Comparison of ENCODE assay signal across 13 cellular contexts in the genomic region with DNA sequence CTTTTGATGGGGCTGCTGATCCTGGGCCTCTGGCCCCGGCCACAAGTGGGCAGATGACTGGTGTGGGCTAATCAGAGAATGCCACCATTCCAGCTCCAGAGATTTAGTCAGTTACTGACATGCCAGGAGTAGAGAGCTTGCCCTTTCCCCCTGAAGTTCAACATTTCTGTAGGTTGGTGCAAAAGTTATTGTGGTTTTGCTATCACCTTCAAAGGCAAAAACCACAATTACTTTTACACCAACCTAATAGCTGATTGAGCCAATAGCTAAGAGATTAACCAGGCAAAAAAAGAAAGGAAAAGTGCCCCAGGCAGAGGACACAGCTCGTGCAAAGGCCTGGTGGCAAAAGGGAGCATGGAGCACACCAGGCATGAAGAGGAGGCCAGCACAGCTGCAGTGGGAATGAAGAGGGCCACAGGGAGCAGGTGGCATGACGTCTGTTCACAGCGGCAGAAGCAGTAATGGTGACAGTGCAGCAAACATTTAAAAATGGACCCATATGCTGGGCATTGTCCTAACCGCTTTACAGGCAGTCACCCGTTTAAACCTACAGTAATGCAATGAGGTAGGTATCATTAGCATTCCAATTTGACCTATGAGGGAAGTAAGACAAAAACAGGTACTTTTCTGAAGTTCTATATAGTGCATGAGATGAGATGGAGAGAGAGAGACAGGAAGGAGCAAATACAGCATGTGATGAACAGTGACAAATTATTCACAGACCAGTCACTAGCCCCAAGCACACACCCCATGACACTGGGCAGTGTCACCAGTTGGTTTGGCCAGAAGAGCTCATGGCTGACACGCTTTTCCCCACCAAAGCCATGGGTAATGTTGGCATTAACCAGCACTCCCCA.
DNase-seq lines count a peak whose midpoint lies in the region; ATAC-seq, FAIRE-seq and TF ChIP-seq lines count a peak whose summit lies in the region.
"Had no signal": no experiment of that assay in that cellular context is flagged by ENCODE, and none has a peak within 500 bp of the region (broad histone marks: within the 10 kb centered on the region; RNA-seq: fewer than 3 reads in every experiment).

No MANE protein-coding gene starts in this region.

- TF ChIP-seq POLR2A in GM18505 (IDR thresholded peaks at IDR 0.05; ENCODE audit: borderline replicate concordance, extremely low read depth, insufficient read depth, insufficient read length) (no peak), H1 (IDR thresholded peaks at IDR 0.05; ENCODE audit: control extremely low read depth in 1 of 2, low read depth in 2 of 2, low read length in 2 of 2) (no peak), spleen (IDR thresholded peaks at IDR 0.05) (no peak)

- H3K56ac ChIP-seq in H1 (replicated peaks; ENCODE audit: insufficient read length, low read depth, low read length) = no peak overlapping the region

- intact Hi-C loops in spleen (cut with DNase I; ENCODE audit: low total_unique reads) = no loop called here

- no peak overlapping the region for H4K5ac ChIP-seq in H1 (ENCODE audit: insufficient read length, low read depth, low read length)

- no peaks in the 10 kb centered on the region for H3K4me1 ChIP-seq in H1 (replicated peaks in 1 of 4; ENCODE audit: control insufficient read depth in 3 of 4, insufficient read depth in 4 of 4, low read length in 3 of 4)
- peaks cover 10 to 39% (median 16%) of the 10 kb centered on the region in 6 donors for H3K4me1 ChIP-seq in spleen

- ATAC-seq in GM18505 (IDR thresholded peaks at IDR 0.05; ENCODE audit: unreplicated experiment) (peak; percentile 67), GM21367 (IDR thresholded peaks at IDR 0.05; ENCODE audit: unreplicated experiment) (peak; percentile 44), HG03354 (IDR thresholded peaks at IDR 0.05; ENCODE audit: poor library complexity, severe bottlenecking, unreplicated experiment) (peak; percentile 80), HG03565 (IDR thresholded peaks at IDR 0.05; ENCODE audit: unreplicated experiment) (no peak)
- ATAC-seq in activated T-cell treated with anti-CD3 and anti-CD28 coated beads, Interleukin-2, amount 50 U/mL, for 72 hours (replicated peaks in 1 of 2) = no peak

- H2AFZ ChIP-seq in H1 (ENCODE audit: low read length) = no peak overlapping the region

- H4K8ac ChIP-seq in H1 (ENCODE audit: extremely low read depth, insufficient read depth, low read length) = no peak overlapping the region

- no peak overlapping the region for H3K4me3 ChIP-seq in H1 (ENCODE audit: extremely low read depth in 1 of 4, insufficient read depth in 2 of 4, low read depth in 3 of 4, low read length in 4 of 4)
- H3K4me3 ChIP-seq in spleen = no peak overlapping the region
- H3K4me3 ChIP-seq: stomach had no signal

- no peaks in the 10 kb centered on the region for H3K36me3 Mint-ChIP-seq in activated T-cell treated with anti-CD3 and anti-CD28 coated beads, Interleukin-2, amount 50 U/mL, for 72 hours (ENCODE audit: insufficient read depth in 2 of 2)

- no peak overlapping the region for H2BK5ac ChIP-seq in H1 (ENCODE audit: low read depth, low read length)

- no peaks in the 10 kb centered on the region for H3K79me1 ChIP-seq in H1 (ENCODE audit: low read depth, low read length)

- H2BK15ac ChIP-seq in H1 (ENCODE audit: low read length) = no peak overlapping the region

- TF ChIP-seq CTCF in H1 (IDR thresholded peaks at IDR 0.05; ENCODE audit: control extremely low read depth in 1 of 3, insufficient read depth in 1 of 3, low read depth in 1 of 3, low read length in 3 of 3) (no peak), spleen (IDR thresholded peaks at IDR 0.05 in 8 of 11, conservative IDR thresholded peaks at IDR 0.05 in 3 of 11) (no peak)

- no peak overlapping the region for H3K4me2 ChIP-seq in H1 (ENCODE audit: insufficient read depth in 1 of 2, low read depth in 2 of 2, low read length in 2 of 2)

- no peak overlapping the region for H3K14ac ChIP-seq in H1 (ENCODE audit: insufficient read length)

- H3K9ac ChIP-seq in H1 (replicated peaks in 1 of 4; ENCODE audit: extremely low read depth in 1 of 4, low read depth in 3 of 4, low read length in 3 of 4) = no peak overlapping the region

- H4K20me1 ChIP-seq in H1 (replicated peaks in 1 of 2; ENCODE audit: control insufficient read depth in 1 of 2, insufficient read depth in 2 of 2, low read length in 2 of 2) = no peaks in the 10 kb centered on the region

- no peaks in the 10 kb centered on the region; the same call in 1 of the 2 replicates for H3K23me2 ChIP-seq in H1 (ENCODE audit: low read depth, low read length)

- H2BK120ac ChIP-seq in H1 (replicated peaks; ENCODE audit: low read depth, low read length) = no peak overlapping the region

- peaks cover 10% of the 10 kb centered on the region for H3K27me3 Mint-ChIP-seq in activated T-cell treated with anti-CD3 and anti-CD28 coated beads, Interleukin-2, amount 50 U/mL, for 72 hours (ENCODE audit: low read depth)

- no peak overlapping the region for H3K4ac ChIP-seq in H1 (replicated peaks; ENCODE audit: insufficient read length, low read depth, low read length)

- POLR2A ChIA-PET in H1 (lab: Charles Lee; ENCODE audit: partially characterized antibody) = no interaction called here

- TF ChIP-seq EP300 in H1 (IDR thresholded peaks at IDR 0.05; ENCODE audit: borderline replicate concordance in 1 of 2, low read depth in 2 of 2, low read length in 2 of 2) = no peak

- H3K4me3 Mint-ChIP-seq in activated T-cell treated with anti-CD3 and anti-CD28 coated beads, Interleukin-2, amount 50 U/mL, for 72 hours = no peak overlapping the region

- no peak overlapping the region for H3K27ac ChIP-seq in H1 (ENCODE audit: low read depth, low read length)
- H3K27ac ChIP-seq in spleen = no peak overlapping the region
- H3K27ac ChIP-seq: stomach had no signal

- DNase-seq in H1 (ENCODE audit: low read depth in 1 of 2, low spot score in 2 of 2) (no peak), spleen (no peak), KBM-7 (no peak)
- no peak for DNase-seq in activated T-cell treated with anti-CD3 and anti-CD28 coated beads, Interleukin-2, amount 50 U/mL, for 72 hours
- DNase-seq: activated CD4-positive, alpha-beta T cell treated with anti-CD3 and anti-CD28 coated beads, Interleukin-2, amount 50 U/mL, for 1 hour; activated naive CD4-positive, alpha-beta T cell treated with anti-CD3 and anti-CD28 coated beads, Interleukin-2, amount 50 U/mL, for 16 hours; NK-92 treated with Interleukin-12 subunit alpha and Interleukin-12 subunit beta, amount 100 ng/mL, for 24 hours; stimulated activated CD4-positive, alpha-beta T cell treated with anti-CD3 and anti-CD28 coated beads, Interleukin-2, amount 100 ng/mL, for 48 hours; stomach had no signal

- H3K79me2 ChIP-seq in H1 (ENCODE audit: control insufficient read depth in 1 of 2, insufficient read depth in 2 of 2, low read length in 2 of 2) = no peaks in the 10 kb centered on the region

- no peak overlapping the region for H4K91ac ChIP-seq in H1 (replicated peaks; ENCODE audit: insufficient read length, low read length)

- H2AK5ac ChIP-seq in H1 (ENCODE audit: low read depth, low read length) = 0 out of 2 replicates have a peak overlapping the region, but pooled peaks have one; percentile 82

- in situ Hi-C loops in KBM-7 (cut with MboI; ENCODE audit: low pct_unique_long_range_greater_than_20kb, low sequenced_read_pairs) = no loop called here

- no peak; a peak in 1 of 4 replicates for TF ChIP-seq RAD21 in H1 (IDR thresholded peaks at IDR 0.05 in 1 of 2, conservative IDR thresholded peaks at IDR 0.05 in 1 of 2; ENCODE audit: low read depth in 2 of 2, low read length in 2 of 2)

- H3K27ac Mint-ChIP-seq in activated T-cell treated with anti-CD3 and anti-CD28 coated beads, Interleukin-2, amount 50 U/mL, for 72 hours = no peak overlapping the region

- H3K36me3 ChIP-seq in H1 (ENCODE audit: control insufficient read depth in 2 of 4, insufficient read depth in 4 of 4, low read length in 3 of 4) (no peaks in the 10 kb centered on the region), spleen (no peaks in the 10 kb centered on the region)
- H3K36me3 ChIP-seq: stomach had no signal

- no peak overlapping the region for H2BK20ac ChIP-seq in H1 (ENCODE audit: low read length)

- H2BK12ac ChIP-seq in H1 (ENCODE audit: low read depth, low read length) = no peak overlapping the region; the same call in 1 of the 2 replicates

- CTCF ChIA-PET in H1 (lab: Charles Lee; ENCODE audit: partially characterized antibody) = interaction anchor here (0.7 to 1.5 kb wide), 5 partner anchors 11 to 232 kb away, joined by 3 to 4 read pairs (median 3); no protein-coding TSS in a partner anchor

- 0 out of 2 replicates have a peak overlapping the region, but pooled peaks have one; percentile 56 for H3K18ac ChIP-seq in H1 (ENCODE audit: extremely low read depth, low read length)

- H3K9me3 Mint-ChIP-seq in activated T-cell treated with anti-CD3 and anti-CD28 coated beads, Interleukin-2, amount 50 U/mL, for 72 hours = peaks cover 0 to 2% of the 10 kb centered on the region in 2 donors

- H3K23ac ChIP-seq in H1 (ENCODE audit: insufficient read length) = no peak overlapping the region

- no peaks in the 10 kb centered on the region for H3K4me1 Mint-ChIP-seq in activated T-cell treated with anti-CD3 and anti-CD28 coated beads, Interleukin-2, amount 50 U/mL, for 72 hours (ENCODE audit: low read depth)

- no peak for FAIRE-seq in H1 (lab: Jason Lieb, UNC)

- H3K27me3 ChIP-seq in H1 (replicated peaks in 1 of 4; ENCODE audit: control insufficient read depth in 3 of 4, extremely low read depth in 1 of 4, insufficient read depth in 3 of 4, low read length in 3 of 4) (no peaks in the 10 kb centered on the region), spleen (replicated peaks in 1 of 7) (peaks cover 0 to 5% (median 0%) of the 10 kb centered on the region in 7 donors)
- H3K27me3 ChIP-seq: stomach had no signal

- H3K9me3 ChIP-seq in H1 (ENCODE audit: insufficient read depth in 2 of 2, low read depth in 1 of 2, low read length in 1 of 2) = peaks cover 5 to 8% of the 10 kb centered on the region in 2 experiments; a peak in 2 of 4 replicates
- H3K9me3 ChIP-seq in spleen = peaks cover 0 to 10% (median 3%) of the 10 kb centered on the region in 8 donors
- H3K9me3 ChIP-seq: stomach had no signal

- WGBS in H1 (ENCODE audit: extremely low coverage in 1 of 2, insufficient coverage in 1 of 2, insufficient read length in 1 of 2, insufficient replicate concordance in 2 of 2, low coverage in 1 of 2, low lambda C conversion rate in 2 of 2, missing lambda C conversion rate in 1 of 2), 2 experiments = 83% methylated on average over 7 of the region's 7 CpGs; no CpG with 5 or more reads in 1 of the 2 experiments
- 74 to 87% (median 81%) methylated on average over 6 to 7 of the region's 7 CpGs for WGBS in spleen, 5 donors

TF ChIP-seq in H1, 55 proteins besides CTCF, POLR2A, EP300 and RAD21 (continues in another document):
- TF ChIP-seq TAF7 (optimal IDR thresholded peaks at IDR 0.05; ENCODE audit: borderline replicate concordance, low read depth, low read length) (no peak), CBX8 (IDR thresholded peaks at IDR 0.05; ENCODE audit: borderline replicate concordance, low read depth, low read length) (no peak), ZNF274 (IDR thresholded peaks at IDR 0.05; ENCODE audit: borderline replicate concordance, extremely low read depth, low read length) (no peak)
- TF ChIP-seq, protein P1, sequence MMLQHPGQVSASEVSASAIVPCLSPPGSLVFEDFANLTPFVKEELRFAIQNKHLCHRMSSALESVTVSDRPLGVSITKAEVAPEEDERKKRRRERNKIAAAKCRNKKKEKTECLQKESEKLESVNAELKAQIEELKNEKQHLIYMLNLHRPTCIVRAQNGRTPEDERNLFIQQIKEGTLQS (IDR thresholded peaks at IDR 0.05; ENCODE audit: insufficient read depth, low read depth, low read length) = no peak

Comparison
In these comparisons a context has a peak if more than half of its experiments do, and no peak if none do; other contexts are left out.
1. ATAC-seq: peak in GM18505 (single experiment), GM21367 (single experiment) and HG03354 (single experiment); none in activated T-cell treated with anti-CD3 and anti-CD28 coated beads, Interleukin-2, amount 50 U/mL, for 72 hours (0 of 2) and HG03565 (single experiment).